9 cellular contexts compared by ENCODE assay signal in genomic region chr21:45819478-45820170, GRCh38.
DNase-seq lines count a peak whose midpoint lies in the region; ATAC-seq and TF ChIP-seq lines count a peak whose summit lies in the region.
"Had no signal": no experiment of that assay in that cellular context is flagged by ENCODE, and none has a peak within 500 bp of the region (broad histone marks: within the 10 kb centered on the region; RNA-seq: fewer than 3 reads in every experiment).

No MANE protein-coding gene starts in this region.

- POLR2A ChIA-PET in MCF 10A (lab: Yijun Ruan, JAX) = no interaction called here

- intact Hi-C loops in MCF 10A (cut with micrococcal nuclease) = loop anchor here (2.0 to 5.0 kb wide), 3 partner anchors 382 to 679 kb away; no protein-coding TSS in a partner anchor

- no peak overlapping the region for H3K4me3 Mint-ChIP-seq in MCF 10A (ENCODE audit: unreplicated experiment)
- peak overlapping the region; percentile 44 for H3K4me3 Mint-ChIP-seq in stimulated activated effector memory CD8-positive, alpha-beta T cell treated with anti-CD3 and anti-CD28 coated beads, Interleukin-12 subunit alpha, Interleukin-12 subunit beta, amount 100 ng/mL, for 72 hours

- CTCF ChIA-PET in MCF 10A (lab: Yijun Ruan, JAX) = interaction anchor here (0.7 to 6.8 kb wide), 12 partner anchors 11 to 682 kb away, joined by 3 to 53 read pairs (median 4); no protein-coding TSS in a partner anchor

- DNase-seq in activated effector memory CD4-positive, alpha-beta T cell treated with anti-CD3 and anti-CD28 coated beads, Interleukin-2, amount 50 U/mL, for 16 hours = peak; percentile 56
- no peak for DNase-seq in activated effector memory CD4-positive, alpha-beta T cell treated with Interleukin-2 at 50 U/mL for 16 hours
- DNase-seq in RPMI8226 (peak; percentile 49), MCF 10A (ENCODE audit: unreplicated experiment) (peak; percentile 24), inferior parietal cortex (ENCODE audit: extremely low spot score) (no peak)
- DNase-seq in stimulated activated effector memory CD8-positive, alpha-beta T cell treated with anti-CD3 and anti-CD28 coated beads, Interleukin-12 subunit alpha, Interleukin-12 subunit beta, amount 100 ng/mL, for 72 hours (ENCODE audit: low spot score in 2 of 2) = no peak
- DNase-seq: mesendoderm had no signal

- no peak for ATAC-seq in stimulated activated effector memory CD8-positive, alpha-beta T cell treated with anti-CD3 and anti-CD28 coated beads, Interleukin-12 subunit alpha, Interleukin-12 subunit beta, amount 100 ng/mL, for 72 hours
- ATAC-seq in HG03442 (IDR thresholded peaks at IDR 0.05; ENCODE audit: unreplicated experiment) (no peak), GM18870 (IDR thresholded peaks at IDR 0.05; ENCODE audit: unreplicated experiment) (no peak)

- peaks cover 29% of the 10 kb centered on the region for H3K27me3 Mint-ChIP-seq in MCF 10A (ENCODE audit: insufficient read depth, unreplicated experiment)

- BruUV-seq in MCF 10A (replicated peaks; lab: Mats Ljungman, UMichigan) = no TSS peak

- H3K36me3 Mint-ChIP-seq in MCF 10A (ENCODE audit: insufficient read depth, unreplicated experiment) = no peaks in the 10 kb centered on the region
- peaks cover 21% of the 10 kb centered on the region for H3K36me3 Mint-ChIP-seq in stimulated activated effector memory CD8-positive, alpha-beta T cell treated with anti-CD3 and anti-CD28 coated beads, Interleukin-12 subunit alpha, Interleukin-12 subunit beta, amount 100 ng/mL, for 72 hours

- no peaks in the 10 kb centered on the region for H3K9me3 Mint-ChIP-seq in MCF 10A (ENCODE audit: unreplicated experiment)
- no peaks in the 10 kb centered on the region for H3K9me3 Mint-ChIP-seq in stimulated activated effector memory CD8-positive, alpha-beta T cell treated with anti-CD3 and anti-CD28 coated beads, Interleukin-12 subunit alpha, Interleukin-12 subunit beta, amount 100 ng/mL, for 72 hours

- peaks cover 22% of the 10 kb centered on the region for H3K4me1 Mint-ChIP-seq in MCF 10A (ENCODE audit: insufficient read depth, unreplicated experiment)
- peaks cover 46% of the 10 kb centered on the region for H3K4me1 Mint-ChIP-seq in stimulated activated effector memory CD8-positive, alpha-beta T cell treated with anti-CD3 and anti-CD28 coated beads, Interleukin-12 subunit alpha, Interleukin-12 subunit beta, amount 100 ng/mL, for 72 hours

- H3K27ac Mint-ChIP-seq in MCF 10A (ENCODE audit: low read depth, unreplicated experiment) = peak overlapping the region; percentile 85
- H3K27ac Mint-ChIP-seq in stimulated activated effector memory CD8-positive, alpha-beta T cell treated with anti-CD3 and anti-CD28 coated beads, Interleukin-12 subunit alpha, Interleukin-12 subunit beta, amount 100 ng/mL, for 72 hours = peak overlapping the region; percentile 92

- no peak for TF ChIP-seq CTCF in MCF 10A (IDR thresholded peaks at IDR 0.05; ENCODE audit: unreplicated experiment)

Comparison
In these comparisons a context has a peak if more than half of its experiments do, and no peak if none do; other contexts are left out.
1. DNase-seq: peak in activated effector memory CD4-positive, alpha-beta T cell treated with anti-CD3 and anti-CD28 coated beads, Interleukin-2, amount 50 U/mL, for 16 hours (single experiment), RPMI8226 (single experiment) and MCF 10A (single experiment); none in activated effector memory CD4-positive, alpha-beta T cell treated with Interleukin-2 at 50 U/mL for 16 hours (single experiment), stimulated activated effector memory CD8-positive, alpha-beta T cell treated with anti-CD3 and anti-CD28 coated beads, Interleukin-12 subunit alpha, Interleukin-12 subunit beta, amount 100 ng/mL, for 72 hours (0 of 2) and inferior parietal cortex (single experiment).